ENCODE assay signal across 20 cellular contexts in the genomic region with DNA sequence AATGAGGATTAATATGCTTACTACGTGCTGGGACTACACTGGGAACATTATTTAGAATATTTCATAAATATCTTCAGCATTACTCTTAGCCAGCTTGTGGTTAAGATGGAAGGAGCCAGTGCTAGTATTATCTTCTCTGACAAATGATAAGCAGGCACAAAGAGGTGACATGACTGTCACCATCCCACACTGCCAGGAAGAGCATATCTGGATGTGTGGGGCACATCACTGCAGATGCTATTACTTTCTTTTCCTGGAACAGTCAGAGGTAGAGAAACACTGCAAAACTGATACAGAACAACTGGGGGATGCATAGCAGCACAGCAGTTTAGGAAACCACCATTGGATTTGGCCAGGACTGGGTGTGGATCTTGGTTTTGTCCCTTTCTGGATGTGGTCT.
"Had no signal": no experiment of that assay in that cellular context is flagged by ENCODE, and none has a peak within 500 bp of the region (broad histone marks: within the 10 kb centered on the region; RNA-seq: fewer than 3 reads in every experiment).

No MANE protein-coding gene starts in this region.

- DNase-seq: activated CD4-positive, alpha-beta T cell treated with anti-CD3 and anti-CD28 coated beads for 4 hours; activated CD8-positive, alpha-beta memory T cell treated with anti-CD3 and anti-CD28 coated beads, Interleukin-2, amount 50 U/mL, for 4 hours; activated CD8-positive, alpha-beta T cell treated with anti-CD3 and anti-CD28 coated beads for 36 hours; activated naive CD4-positive, alpha-beta T cell treated with anti-CD3 and anti-CD28 coated beads, Interleukin-2, amount 50 U/mL, for 16 hours; activated naive CD8-positive, alpha-beta T cell treated with anti-CD3 and anti-CD28 coated beads, Interleukin-2, amount 10 ng/mL, durations not matched to agents 7 days and 5 days; activated T-cell treated with anti-CD3 and anti-CD28 coated beads, Interleukin-2, amount 50 U/mL, for 1 hour; aorta; MM.1S; NCI-H1105; NCI-H1436; NCI-H1694 treated with DMSO at 0.1 percent for 48 hours; NCI-H2029 treated with DMSO at 0.1 percent for 48 hours; NCI-H510A treated with DMSO at 0.1 percent for 48 hours; PC-3; SHP77 had no signal

- H3K36me3 Mint-ChIP-seq: activated naive CD8-positive, alpha-beta T cell treated with anti-CD3 and anti-CD28 coated beads, Interleukin-2, amount 10 ng/mL, durations not matched to agents 7 days and 5 days had no signal

- H3K27ac Mint-ChIP-seq: activated CD8-positive, alpha-beta T cell treated with anti-CD3 and anti-CD28 coated beads for 36 hours; activated naive CD8-positive, alpha-beta T cell treated with anti-CD3 and anti-CD28 coated beads, Interleukin-2, amount 10 ng/mL, durations not matched to agents 7 days and 5 days; T-helper 1 cell treated with Interleukin-12 subunit alpha and Interleukin-12 subunit beta and Interleukin-4 antibody, amounts not matched to agents 30 μg/mL and 1 μg/mL, for 36 hours had no signal

- H3K9me3 ChIP-seq: SJSA1 had no signal

- ATAC-seq: activated CD4-positive, CD25-positive, alpha-beta regulatory T cell treated with anti-CD3 and anti-CD28 coated beads, Interleukin-2, amount 50 U/mL, for 24 hours; activated CD8-positive, alpha-beta T cell treated with anti-CD3 and anti-CD28 coated beads for 36 hours; PC-3; SK-N-SH treated with all-trans-retinoic acid at 6 μM for 48 hours had no signal

- H3K4me1 Mint-ChIP-seq: central memory CD8-positive, alpha-beta T cell had no signal

- H3K4me3 Mint-ChIP-seq: activated CD8-positive, alpha-beta T cell treated with anti-CD3 and anti-CD28 coated beads for 36 hours; activated naive CD8-positive, alpha-beta T cell treated with anti-CD3 and anti-CD28 coated beads, Interleukin-2, amount 10 ng/mL, durations not matched to agents 7 days and 5 days; central memory CD8-positive, alpha-beta T cell; T-helper 1 cell treated with Interleukin-12 subunit alpha and Interleukin-12 subunit beta and Interleukin-4 antibody, amounts not matched to agents 30 μg/mL and 1 μg/mL, for 36 hours had no signal

- H3K36me3 ChIP-seq: SJSA1 had no signal

- H3K9me3 Mint-ChIP-seq: activated CD8-positive, alpha-beta T cell treated with anti-CD3 and anti-CD28 coated beads for 36 hours; activated naive CD8-positive, alpha-beta T cell treated with anti-CD3 and anti-CD28 coated beads, Interleukin-2, amount 10 ng/mL, durations not matched to agents 7 days and 5 days; central memory CD8-positive, alpha-beta T cell; T-helper 1 cell treated with Interleukin-12 subunit alpha and Interleukin-12 subunit beta and Interleukin-4 antibody, amounts not matched to agents 30 μg/mL and 1 μg/mL, for 36 hours had no signal

- H3K4me3 ChIP-seq: SJSA1 had no signal

- H3K27ac ChIP-seq: SJSA1 had no signal

- H3K27me3 ChIP-seq: SJSA1 had no signal
